ENCODE assay signal across 10 cellular contexts in genomic region chr7:55536619-55537457, GRCh38. TPM values are rescaled to one million over a fixed set of nuclear protein-coding genes. Genes with fewer than 3 reads are reported as not detected.
DNase-seq lines count a peak whose midpoint lies in the region; TF ChIP-seq lines count a peak whose summit lies in the region.
"Had no signal": no experiment of that assay in that cellular context is flagged by ENCODE, and none has a peak within 500 bp of the region (broad histone marks: within the 10 kb centered on the region; RNA-seq: fewer than 3 reads in every experiment).

No MANE protein-coding gene starts in this region.

- no peak overlapping the region for H2BK5ac ChIP-seq in H9 (ENCODE audit: insufficient read length, low read length)

- H3K9ac ChIP-seq in H9 (ENCODE audit: extremely low read depth, insufficient read length, low read length) (no peak overlapping the region), neural progenitor cell (no peak overlapping the region)

- no peak overlapping the region for H2BK12ac ChIP-seq in H9 (ENCODE audit: insufficient read length, low read depth, low read length)

- no CpG with 5 or more reads among the region's 23 CpGs for WGBS in H9 (ENCODE audit: extremely low coverage, insufficient read length, low lambda C conversion rate)

- no peaks in the 10 kb centered on the region for H3K9me2 ChIP-seq in DOHH2 (replicated peaks; ENCODE audit: control insufficient read depth, low read length)

- H3K27ac Mint-ChIP-seq in H9: peak overlapping the region; percentile 53 to 87 (median 62); a peak in 6 of 7 replicates
- peak overlapping the region; percentile 52 for H3K27ac Mint-ChIP-seq in activated naive CD8-positive, alpha-beta T cell treated with anti-CD3 and anti-CD28 coated beads for 36 hours
- H3K27ac Mint-ChIP-seq in neural progenitor cell: peak overlapping the region; percentile 13

- peak overlapping the region; percentile 99 for H3K4me2 ChIP-seq in DOHH2 (ENCODE audit: low read length)
- no peak overlapping the region for H3K4me2 ChIP-seq in H9 (ENCODE audit: insufficient read depth, insufficient read length, low read length)
- no peak overlapping the region for H3K4me2 ChIP-seq in neural progenitor cell

- no peak overlapping the region for H2AFZ ChIP-seq in H9 (ENCODE audit: low read length)
- H2AFZ ChIP-seq in neural progenitor cell (replicated peaks): no peak overlapping the region

- H3K36me3 ChIP-seq in DOHH2 (ENCODE audit: control insufficient read depth, low read length): peaks cover 12% of the 10 kb centered on the region
- no peaks in the 10 kb centered on the region for H3K36me3 ChIP-seq in neural progenitor cell

- H3K23ac ChIP-seq in H9 (ENCODE audit: insufficient read length, low read depth, low read length): no peak overlapping the region

- H3K27me3 ChIP-seq in DOHH2 (ENCODE audit: control insufficient read depth, low read length): no peaks in the 10 kb centered on the region
- H3K27me3 ChIP-seq in H9 (ENCODE audit: insufficient read depth, low read length): no peaks in the 10 kb centered on the region
- no peaks in the 10 kb centered on the region for H3K27me3 ChIP-seq in neural progenitor cell

- TF ChIP-seq CTCF in DOHH2 (IDR thresholded peaks at IDR 0.05; ENCODE audit: low read depth, low read length, poor library complexity, severe bottlenecking) (peak; percentile 27), H9 (conservative IDR thresholded peaks at IDR 0.05) (peak; percentile 27; the same call in 2 of the 3 replicates), neural progenitor cell (IDR thresholded peaks at IDR 0.05) (peak; percentile 10)

- no peak overlapping the region for H3K18ac ChIP-seq in H9 (ENCODE audit: insufficient read length, low read depth, low read length)

- H3K4me3 ChIP-seq in DOHH2 (ENCODE audit: low read length) (peak overlapping the region; percentile 58), neural progenitor cell (no peak overlapping the region)

- no peak overlapping the region; the same call in 1 of the 2 replicates for H3K4ac ChIP-seq in H9 (ENCODE audit: low read depth, low read length)

- no peaks in the 10 kb centered on the region for H3K23me2 ChIP-seq in H9 (ENCODE audit: insufficient read length, low read depth, low read length, poor library complexity, severe bottlenecking)

- H3F3A ChIP-seq in DOHH2 (ENCODE audit: control insufficient read depth, insufficient read depth): peaks cover 27% of the 10 kb centered on the region
- no peaks in the 10 kb centered on the region for H3F3A ChIP-seq in neural progenitor cell (ENCODE audit: low read depth)

- 0 out of 2 replicates have a peak, but pooled peaks cover 4% of the 10 kb centered on the region for H4K20me1 ChIP-seq in DOHH2 (ENCODE audit: control insufficient read depth, insufficient read depth, low read depth, low read length)
- peaks cover 3% of the 10 kb centered on the region for H4K20me1 ChIP-seq in H9 (ENCODE audit: control insufficient read depth, insufficient read depth, insufficient read length)
- peaks cover 77% of the 10 kb centered on the region for H4K20me1 ChIP-seq in neural progenitor cell (ENCODE audit: low read depth)

- H3K9me3 ChIP-seq in DOHH2 (ENCODE audit: control insufficient read depth, insufficient read depth, low read length) (no peaks in the 10 kb centered on the region), H9 (ENCODE audit: control insufficient read depth, low read depth, low read length) (no peaks in the 10 kb centered on the region), neural progenitor cell (ENCODE audit: low read depth) (no peaks in the 10 kb centered on the region)

- H3K36me3 Mint-ChIP-seq in H9 (ENCODE audit: insufficient read depth in 1 of 3, low read depth in 3 of 3) (no peaks in the 10 kb centered on the region; a peak in 2 of 7 replicates), neural progenitor cell (peaks cover 8% of the 10 kb centered on the region)
- peaks cover 13% of the 10 kb centered on the region for H3K36me3 Mint-ChIP-seq in activated naive CD8-positive, alpha-beta T cell treated with anti-CD3 and anti-CD28 coated beads for 36 hours

- H4K5ac ChIP-seq in H9 (ENCODE audit: insufficient read length, low read depth, low read length): peak overlapping the region; percentile 84

- H3K79me1 ChIP-seq in H9 (ENCODE audit: insufficient read depth, low read depth, low read length, poor library complexity, severe bottlenecking): peaks cover 6% of the 10 kb centered on the region

- no peak overlapping the region for H2BK120ac ChIP-seq in H9 (ENCODE audit: low read depth, low read length, poor library complexity, severe bottlenecking)

- peaks cover 74 to 75% of the 10 kb centered on the region in 2 experiments for H3K4me1 Mint-ChIP-seq in H9
- peaks cover 73% of the 10 kb centered on the region for H3K4me1 Mint-ChIP-seq in activated naive CD8-positive, alpha-beta T cell treated with anti-CD3 and anti-CD28 coated beads for 36 hours
- peaks cover 36% of the 10 kb centered on the region for H3K4me1 Mint-ChIP-seq in neural progenitor cell

- H3K27me3 Mint-ChIP-seq in H9 (ENCODE audit: low read depth) (no peaks in the 10 kb centered on the region), neural progenitor cell (ENCODE audit: insufficient read depth, low read depth) (no peaks in the 10 kb centered on the region)
- no peaks in the 10 kb centered on the region for H3K27me3 Mint-ChIP-seq in activated naive CD8-positive, alpha-beta T cell treated with anti-CD3 and anti-CD28 coated beads for 36 hours

- H2AK5ac ChIP-seq in H9 (ENCODE audit: insufficient read length, low read length): no peak overlapping the region

- no peak overlapping the region for H3T11ph ChIP-seq in H9 (ENCODE audit: low read length)

- H3K14ac ChIP-seq in H9 (ENCODE audit: insufficient read depth, low read length): peak overlapping the region; percentile 83; the same call in 1 of the 2 replicates

- peaks cover 76% of the 10 kb centered on the region for H3K4me1 ChIP-seq in DOHH2 (ENCODE audit: control insufficient read depth, low read length)
- H3K4me1 ChIP-seq in H9 (ENCODE audit: insufficient read depth, low read length): peaks cover 9% of the 10 kb centered on the region; the same call in 1 of the 2 replicates
- H3K4me1 ChIP-seq in neural progenitor cell: peaks cover 29% of the 10 kb centered on the region

- no peak for DNase-seq in H9
- DNase-seq in activated naive CD8-positive, alpha-beta T cell treated with anti-CD3 and anti-CD28 coated beads for 36 hours: no peak
- peak; percentile 45 for DNase-seq in neural progenitor cell (ENCODE audit: low spot score)
- no peak for DNase-seq in inferior parietal cortex (ENCODE audit: extremely low spot score)
- no peak for DNase-seq in HUDEP-2 (lab: John Stamatoyannopoulos, UW; ENCODE audit: unreplicated experiment in 76 of 76)
- no peak for DNase-seq in NCI-H69 (lab: John Stamatoyannopoulos, UW)
- no peak for DNase-seq in SK-N-DZ (ENCODE audit: low spot score)
- DNase-seq: Calu3, NCI-H1694 treated with DMSO at 0.1 percent for 48 hours had no signal

- no peaks in the 10 kb centered on the region for H3K9me3 Mint-ChIP-seq in H9
- H3K9me3 Mint-ChIP-seq in activated naive CD8-positive, alpha-beta T cell treated with anti-CD3 and anti-CD28 coated beads for 36 hours: no peaks in the 10 kb centered on the region
- peaks cover 3% of the 10 kb centered on the region for H3K9me3 Mint-ChIP-seq in neural progenitor cell

- H4K8ac ChIP-seq in H9 (replicated peaks; ENCODE audit: insufficient read length, low read depth, low read length): no peak overlapping the region

- H3K56ac ChIP-seq in H9 (ENCODE audit: insufficient read length, low read depth, low read length): no peak overlapping the region

- no peak overlapping the region for H3K4me3 Mint-ChIP-seq in H9
- no peak overlapping the region for H3K4me3 Mint-ChIP-seq in activated naive CD8-positive, alpha-beta T cell treated with anti-CD3 and anti-CD28 coated beads for 36 hours
- H3K4me3 Mint-ChIP-seq in neural progenitor cell: peak overlapping the region; percentile 74

- no peak overlapping the region for H2BK20ac ChIP-seq in H9 (ENCODE audit: low read depth, low read length, poor library complexity, severe bottlenecking)

- no peak overlapping the region; the same call in 1 of the 2 replicates for H2BK15ac ChIP-seq in H9 (ENCODE audit: low read depth, low read length)

- H3K27ac ChIP-seq in DOHH2 (ENCODE audit: low read depth, low read length) (0 out of 2 replicates have a peak overlapping the region, but pooled peaks have one; percentile 99), H9 (ENCODE audit: insufficient read length, low read depth, low read length) (no peak overlapping the region), neural progenitor cell (no peak overlapping the region)

- H4K91ac ChIP-seq in H9 (ENCODE audit: insufficient read length, low read depth, low read length): no peak overlapping the region

- peaks cover 82% of the 10 kb centered on the region for H3K79me2 ChIP-seq in DOHH2 (ENCODE audit: control insufficient read depth, low read length)
- H3K79me2 ChIP-seq in H9 (ENCODE audit: insufficient read depth, low read length): peaks cover 15% of the 10 kb centered on the region; the same call in 1 of the 2 replicates
- H3K79me2 ChIP-seq in neural progenitor cell (ENCODE audit: low read depth): peaks cover 54% of the 10 kb centered on the region

RNA-seq across cellular contexts. Expression of gene VOPP1, which starts 35.5 kb away (rescaled TPM):
- total RNA-seq in H9 (2021) (55.7 and 56.8 TPM in 2 replicates), neural progenitor cell (ENCODE audit: low replicate concordance) (46.6 and 55.9 TPM in 2 replicates)
- 10 to 100 TPM; 49.0 to 50.5 TPM for total RNA-seq in activated naive CD8-positive, alpha-beta T cell treated with anti-CD3 and anti-CD28 coated beads for 36 hours
- polyA plus RNA-seq in SK-N-DZ (2014; cell fraction: cytosol; rRNA removed): 48.1 and 50.4 TPM in 2 replicates
- 15.3 and 23.6 TPM in 2 replicates for polyA plus RNA-seq in SK-N-DZ (2014; cell fraction: nucleus; rRNA removed)
